ENCODE assay signal across 18 cellular contexts in genomic region chr10:86205761-86206145, GRCh38.
DNase-seq lines count a peak whose midpoint lies in the region; ATAC-seq and TF ChIP-seq lines count a peak whose summit lies in the region.
"Had no signal": no experiment of that assay in that cellular context is flagged by ENCODE, and none has a peak within 500 bp of the region (broad histone marks: within the 10 kb centered on the region; RNA-seq: fewer than 3 reads in every experiment).

No MANE protein-coding gene starts in this region.

- intact Hi-C loops in posterior vena cava (cut with DNase I) (no loop called here), upper lobe of right lung (cut with DNase I) (no loop called here)

- no peaks in the 10 kb centered on the region for H3K27me3 ChIP-seq in upper lobe of right lung
- H3K27me3 ChIP-seq: BLaER1 had no signal

- H3K4me1 Mint-ChIP-seq in activated naive CD8-positive, alpha-beta T cell treated with anti-CD3 and anti-CD28 coated beads, Interleukin-2, amount 10 ng/mL, durations not matched to agents 7 days and 5 days, result no peaks in the 10 kb centered on the region
- H3K4me1 Mint-ChIP-seq in activated naive CD8-positive, alpha-beta T cell treated with anti-CD3 and anti-CD28 coated beads for 36 hours, result no peaks in the 10 kb centered on the region
- H3K4me1 Mint-ChIP-seq in WTC11, result peaks cover 7% of the 10 kb centered on the region
- no peaks in the 10 kb centered on the region for H3K4me1 Mint-ChIP-seq in chondrocyte (ENCODE audit: low read depth)

- DNase-seq in activated naive CD8-positive, alpha-beta T cell treated with anti-CD3 and anti-CD28 coated beads, Interleukin-2, amount 10 ng/mL, durations not matched to agents 7 days and 5 days, result peak; percentile 2
- no peak for DNase-seq in activated naive CD8-positive, alpha-beta T cell treated with anti-CD3 and anti-CD28 coated beads for 36 hours
- DNase-seq in WTC11 (ENCODE audit: low spot score) (peak; percentile 1), posterior vena cava (ENCODE audit: low spot score) (peak; percentile 40), upper lobe of right lung (peak; percentile 32), chondrocyte (ENCODE audit: low spot score) (no peak), HuH-7.5 (ENCODE audit: low spot score) (no peak)
- DNase-seq: 8988T; CD8-positive, alpha-beta T cell; DMS 273 treated with DMSO at 0.1 percent for 48 hours; DMS53; DND-41; EL; H9 had no signal

- no peak overlapping the region for H3K27ac Mint-ChIP-seq in activated naive CD8-positive, alpha-beta T cell treated with anti-CD3 and anti-CD28 coated beads, Interleukin-2, amount 10 ng/mL, durations not matched to agents 7 days and 5 days
- no peak overlapping the region for H3K27ac Mint-ChIP-seq in activated naive CD8-positive, alpha-beta T cell treated with anti-CD3 and anti-CD28 coated beads for 36 hours
- H3K27ac Mint-ChIP-seq in WTC11, result no peak overlapping the region
- no peak overlapping the region for H3K27ac Mint-ChIP-seq in chondrocyte (ENCODE audit: unreplicated experiment)
- H3K27ac Mint-ChIP-seq: CD8-positive, alpha-beta T cell had no signal

- no peaks in the 10 kb centered on the region for H3K9me3 ChIP-seq in upper lobe of right lung
- H3K9me3 ChIP-seq: BLaER1 had no signal

- no peak for TF ChIP-seq CTCF in WTC11 (IDR thresholded peaks at IDR 0.05)
- no peak for TF ChIP-seq CTCF in upper lobe of right lung (IDR thresholded peaks at IDR 0.05)
- TF ChIP-seq CTCF in chondrocyte (IDR thresholded peaks at IDR 0.05), result no peak

- ATAC-seq in activated naive CD8-positive, alpha-beta T cell treated with anti-CD3 and anti-CD28 coated beads, Interleukin-2, amount 10 ng/mL, durations not matched to agents 7 days and 5 days (ENCODE audit: low read depth), result no peak
- ATAC-seq in WTC11 (no peak), upper lobe of right lung (no peak), GM18517 (IDR thresholded peaks at IDR 0.05; ENCODE audit: unreplicated experiment) (no peak)
- ATAC-seq: CD8-positive, alpha-beta T cell; GM12878; HepG2 had no signal

- H3K36me3 ChIP-seq in upper lobe of right lung, result no peaks in the 10 kb centered on the region
- H3K36me3 ChIP-seq: BLaER1 had no signal

- no peaks in the 10 kb centered on the region for H3K36me3 Mint-ChIP-seq in activated naive CD8-positive, alpha-beta T cell treated with anti-CD3 and anti-CD28 coated beads, Interleukin-2, amount 10 ng/mL, durations not matched to agents 7 days and 5 days
- H3K36me3 Mint-ChIP-seq in activated naive CD8-positive, alpha-beta T cell treated with anti-CD3 and anti-CD28 coated beads for 36 hours, result no peaks in the 10 kb centered on the region
- H3K36me3 Mint-ChIP-seq in WTC11 (no peaks in the 10 kb centered on the region), chondrocyte (ENCODE audit: low read depth) (no peaks in the 10 kb centered on the region)
- H3K36me3 Mint-ChIP-seq: CD8-positive, alpha-beta T cell had no signal

- H3K4me3 ChIP-seq in upper lobe of right lung, result no peak overlapping the region
- H3K4me3 ChIP-seq: BLaER1, GM12878 had no signal

- no peaks in the 10 kb centered on the region for H3K9me3 Mint-ChIP-seq in activated naive CD8-positive, alpha-beta T cell treated with anti-CD3 and anti-CD28 coated beads, Interleukin-2, amount 10 ng/mL, durations not matched to agents 7 days and 5 days
- H3K9me3 Mint-ChIP-seq in activated naive CD8-positive, alpha-beta T cell treated with anti-CD3 and anti-CD28 coated beads for 36 hours, result no peaks in the 10 kb centered on the region
- H3K9me3 Mint-ChIP-seq in WTC11, result no peaks in the 10 kb centered on the region
- H3K9me3 Mint-ChIP-seq in chondrocyte (ENCODE audit: low read depth), result no peaks in the 10 kb centered on the region
- H3K9me3 Mint-ChIP-seq: CD8-positive, alpha-beta T cell; H9 had no signal

- H3K27me3 Mint-ChIP-seq in activated naive CD8-positive, alpha-beta T cell treated with anti-CD3 and anti-CD28 coated beads, Interleukin-2, amount 10 ng/mL, durations not matched to agents 7 days and 5 days, result no peaks in the 10 kb centered on the region
- peaks cover 4% of the 10 kb centered on the region for H3K27me3 Mint-ChIP-seq in activated naive CD8-positive, alpha-beta T cell treated with anti-CD3 and anti-CD28 coated beads for 36 hours
- no peaks in the 10 kb centered on the region for H3K27me3 Mint-ChIP-seq in WTC11 (ENCODE audit: low read depth)
- peaks cover 5% of the 10 kb centered on the region for H3K27me3 Mint-ChIP-seq in chondrocyte (ENCODE audit: low read depth)

- H3K4me1 ChIP-seq in upper lobe of right lung, result no peaks in the 10 kb centered on the region
- H3K4me1 ChIP-seq: BLaER1 had no signal

- CTCF ChIA-PET in WTC11 (lab: Charles Lee), result no interaction called here

- no peak overlapping the region for H3K4me3 Mint-ChIP-seq in activated naive CD8-positive, alpha-beta T cell treated with anti-CD3 and anti-CD28 coated beads, Interleukin-2, amount 10 ng/mL, durations not matched to agents 7 days and 5 days
- H3K4me3 Mint-ChIP-seq in activated naive CD8-positive, alpha-beta T cell treated with anti-CD3 and anti-CD28 coated beads for 36 hours, result no peak overlapping the region
- no peak overlapping the region for H3K4me3 Mint-ChIP-seq in WTC11
- no peak overlapping the region for H3K4me3 Mint-ChIP-seq in chondrocyte (ENCODE audit: unreplicated experiment)
- H3K4me3 Mint-ChIP-seq: CD8-positive, alpha-beta T cell; H9 had no signal

- POLR2A ChIA-PET in activated naive CD8-positive, alpha-beta T cell treated with anti-CD3 and anti-CD28 coated beads, Interleukin-2, amount 10 ng/mL, durations not matched to agents 7 days and 5 days (lab: Charles Lee), result no interaction called here
- POLR2A ChIA-PET in WTC11 (lab: Charles Lee), result no interaction called here

- no peak overlapping the region for H3K27ac ChIP-seq in upper lobe of right lung
- H3K27ac ChIP-seq: BLaER1 had no signal

TF ChIP-seq in WTC11, 78 proteins besides CTCF, POLR2A, EP300 and RAD21:
- TF ChIP-seq ZBTB43 (CRISPR knock-in tag; IDR thresholded peaks at IDR 0.05), result no peak
- TF ChIP-seq ZNF281 (CRISPR knock-in tag; IDR thresholded peaks at IDR 0.05), result no peak
- no peak for TF ChIP-seq KAT7 (CRISPR knock-in tag; IDR thresholded peaks at IDR 0.05; ENCODE audit: borderline replicate concordance)
- TF ChIP-seq ZMAT4 (CRISPR knock-in tag; IDR thresholded peaks at IDR 0.05), result no peak
- no peak for TF ChIP-seq CREB1 (CRISPR knock-in tag; IDR thresholded peaks at IDR 0.05)
- TF ChIP-seq FOXP1 (CRISPR knock-in tag; IDR thresholded peaks at IDR 0.05; ENCODE audit: borderline replicate concordance), result no peak

Comparison
In these comparisons a context has a peak if more than half of its experiments do, and no peak if none do; other contexts are left out.
1. DNase-seq: peak in activated naive CD8-positive, alpha-beta T cell treated with anti-CD3 and anti-CD28 coated beads, Interleukin-2, amount 10 ng/mL, durations not matched to agents 7 days and 5 days (single experiment), WTC11 (single experiment), posterior vena cava (single experiment) and upper lobe of right lung (single experiment); none in activated naive CD8-positive, alpha-beta T cell treated with anti-CD3 and anti-CD28 coated beads for 36 hours (single experiment), chondrocyte (single experiment) and HuH-7.5 (single experiment).